ENCODE assay signal across 3 cellular contexts in the genomic region with DNA sequence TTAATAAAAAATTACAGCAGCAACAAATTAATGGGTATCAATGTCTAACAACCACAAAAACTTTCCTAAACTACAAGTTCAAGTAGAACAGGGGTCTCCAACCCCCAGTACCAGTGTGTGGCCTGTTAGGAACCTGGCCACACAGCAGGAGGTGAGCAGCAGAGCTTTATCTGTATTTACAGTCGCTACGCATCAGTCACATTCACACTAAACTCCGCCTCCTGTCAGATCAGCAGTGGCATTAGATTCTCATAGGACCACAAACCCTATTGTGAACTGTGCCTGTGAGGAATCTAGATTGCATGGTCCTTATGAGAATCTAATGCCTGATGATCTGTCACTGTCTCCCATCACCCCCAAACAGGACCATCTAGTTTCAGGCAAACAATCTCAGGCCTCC.
TF ChIP-seq lines count a peak whose summit lies in the region.

No MANE protein-coding gene starts in this region.

TF ChIP-seq in GM12891, 5 proteins besides CTCF, POLR2A, EP300 and RAD21:
- TF ChIP-seq TAF1 (IDR thresholded peaks at IDR 0.05; ENCODE audit: low read depth, low read length) (no peak), SPI1 (IDR thresholded peaks at IDR 0.05; ENCODE audit: low read depth, low read length) (no peak)

TF ChIP-seq in IMR-90, 13 proteins besides CTCF, POLR2A, EP300 and RAD21:
- TF ChIP-seq CEBPB (IDR thresholded peaks at IDR 0.05; ENCODE audit: low read depth, low read length) = no peak
- no peak for TF ChIP-seq MXI1 (IDR thresholded peaks at IDR 0.05; ENCODE audit: borderline replicate concordance, low read depth, low read length)
- no peak for TF ChIP-seq MAZ (IDR thresholded peaks at IDR 0.05; ENCODE audit: borderline replicate concordance, low read depth, low read length)
- TF ChIP-seq MAFK (IDR thresholded peaks at IDR 0.05; ENCODE audit: low read depth, low read length) = no peak
- no peak for TF ChIP-seq BHLHE40 (IDR thresholded peaks at IDR 0.05; ENCODE audit: low read depth, low read length)
- TF ChIP-seq NFE2L2 (IDR thresholded peaks at IDR 0.05; ENCODE audit: low read depth, low read length) = no peak
- no peak for TF ChIP-seq SMC3 (IDR thresholded peaks at IDR 0.05; ENCODE audit: low read depth, low read length)
- TF ChIP-seq, protein P1, sequence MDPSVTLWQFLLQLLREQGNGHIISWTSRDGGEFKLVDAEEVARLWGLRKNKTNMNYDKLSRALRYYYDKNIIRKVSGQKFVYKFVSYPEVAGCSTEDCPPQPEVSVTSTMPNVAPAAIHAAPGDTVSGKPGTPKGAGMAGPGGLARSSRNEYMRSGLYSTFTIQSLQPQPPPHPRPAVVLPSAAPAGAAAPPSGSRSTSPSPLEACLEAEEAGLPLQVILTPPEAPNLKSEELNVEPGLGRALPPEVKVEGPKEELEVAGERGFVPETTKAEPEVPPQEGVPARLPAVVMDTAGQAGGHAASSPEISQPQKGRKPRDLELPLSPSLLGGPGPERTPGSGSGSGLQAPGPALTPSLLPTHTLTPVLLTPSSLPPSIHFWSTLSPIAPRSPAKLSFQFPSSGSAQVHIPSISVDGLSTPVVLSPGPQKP (IDR thresholded peaks at IDR 0.05; ENCODE audit: borderline replicate concordance, low read depth, low read length) = no peak
- no peak for TF ChIP-seq FOS (IDR thresholded peaks at IDR 0.05; ENCODE audit: low read depth, low read length)
- no peak for TF ChIP-seq CHD1 (IDR thresholded peaks at IDR 0.05; ENCODE audit: low read depth, low read length)
- no peak for TF ChIP-seq RFX5 (IDR thresholded peaks at IDR 0.05; ENCODE audit: low read depth, low read length)
- TF ChIP-seq, protein P2, sequence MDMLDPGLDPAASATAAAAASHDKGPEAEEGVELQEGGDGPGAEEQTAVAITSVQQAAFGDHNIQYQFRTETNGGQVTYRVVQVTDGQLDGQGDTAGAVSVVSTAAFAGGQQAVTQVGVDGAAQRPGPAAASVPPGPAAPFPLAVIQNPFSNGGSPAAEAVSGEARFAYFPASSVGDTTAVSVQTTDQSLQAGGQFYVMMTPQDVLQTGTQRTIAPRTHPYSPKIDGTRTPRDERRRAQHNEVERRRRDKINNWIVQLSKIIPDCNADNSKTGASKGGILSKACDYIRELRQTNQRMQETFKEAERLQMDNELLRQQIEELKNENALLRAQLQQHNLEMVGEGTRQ (IDR thresholded peaks at IDR 0.05; ENCODE audit: low read depth, low read length) = no peak

TF ChIP-seq in K562, 482 proteins besides CTCF, POLR2A, EP300 and RAD21:
- TF ChIP-seq CXXC5 (CRISPR knock-in tag; IDR thresholded peaks at IDR 0.05) (0 out of 2 replicates have a peak, but pooled peaks have one; percentile 31), ZNF551 (CRISPR knock-in tag; IDR thresholded peaks at IDR 0.05) (no peak), MEIS2 (IDR thresholded peaks at IDR 0.05; ENCODE audit: partially characterized antibody) (peak; percentile 65), SOX6 (IDR thresholded peaks at IDR 0.05) (peak; percentile 14; the same call in 1 of the 2 replicates), NR2C1 (IDR thresholded peaks at IDR 0.05) (no peak), NR2C1 (tag; IDR thresholded peaks at IDR 0.05) (no peak), TRIM24 (IDR thresholded peaks at IDR 0.05) (peak in 1 of 2 experiments; percentile 27; a peak in 1 of 4 replicates), TCFL5 (CRISPR knock-in tag; conservative IDR thresholded peaks at IDR 0.05) (no peak)
- TF ChIP-seq, protein P3, sequence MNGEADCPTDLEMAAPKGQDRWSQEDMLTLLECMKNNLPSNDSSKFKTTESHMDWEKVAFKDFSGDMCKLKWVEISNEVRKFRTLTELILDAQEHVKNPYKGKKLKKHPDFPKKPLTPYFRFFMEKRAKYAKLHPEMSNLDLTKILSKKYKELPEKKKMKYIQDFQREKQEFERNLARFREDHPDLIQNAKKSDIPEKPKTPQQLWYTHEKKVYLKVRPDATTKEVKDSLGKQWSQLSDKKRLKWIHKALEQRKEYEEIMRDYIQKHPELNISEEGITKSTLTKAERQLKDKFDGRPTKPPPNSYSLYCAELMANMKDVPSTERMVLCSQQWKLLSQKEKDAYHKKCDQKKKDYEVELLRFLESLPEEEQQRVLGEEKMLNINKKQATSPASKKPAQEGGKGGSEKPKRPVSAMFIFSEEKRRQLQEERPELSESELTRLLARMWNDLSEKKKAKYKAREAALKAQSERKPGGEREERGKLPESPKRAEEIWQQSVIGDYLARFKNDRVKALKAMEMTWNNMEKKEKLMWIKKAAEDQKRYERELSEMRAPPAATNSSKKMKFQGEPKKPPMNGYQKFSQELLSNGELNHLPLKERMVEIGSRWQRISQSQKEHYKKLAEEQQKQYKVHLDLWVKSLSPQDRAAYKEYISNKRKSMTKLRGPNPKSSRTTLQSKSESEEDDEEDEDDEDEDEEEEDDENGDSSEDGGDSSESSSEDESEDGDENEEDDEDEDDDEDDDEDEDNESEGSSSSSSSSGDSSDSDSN (IDR thresholded peaks at IDR 0.05; ENCODE audit: borderline replicate concordance in 1 of 2, low read depth in 2 of 2, low read length in 2 of 2) = no peak
- TF ChIP-seq, protein P4, sequence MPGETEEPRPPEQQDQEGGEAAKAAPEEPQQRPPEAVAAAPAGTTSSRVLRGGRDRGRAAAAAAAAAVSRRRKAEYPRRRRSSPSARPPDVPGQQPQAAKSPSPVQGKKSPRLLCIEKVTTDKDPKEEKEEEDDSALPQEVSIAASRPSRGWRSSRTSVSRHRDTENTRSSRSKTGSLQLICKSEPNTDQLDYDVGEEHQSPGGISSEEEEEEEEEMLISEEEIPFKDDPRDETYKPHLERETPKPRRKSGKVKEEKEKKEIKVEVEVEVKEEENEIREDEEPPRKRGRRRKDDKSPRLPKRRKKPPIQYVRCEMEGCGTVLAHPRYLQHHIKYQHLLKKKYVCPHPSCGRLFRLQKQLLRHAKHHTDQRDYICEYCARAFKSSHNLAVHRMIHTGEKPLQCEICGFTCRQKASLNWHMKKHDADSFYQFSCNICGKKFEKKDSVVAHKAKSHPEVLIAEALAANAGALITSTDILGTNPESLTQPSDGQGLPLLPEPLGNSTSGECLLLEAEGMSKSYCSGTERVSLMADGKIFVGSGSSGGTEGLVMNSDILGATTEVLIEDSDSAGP (CRISPR knock-in tag; IDR thresholded peaks at IDR 0.05) = no peak
- TF ChIP-seq, protein P5, sequence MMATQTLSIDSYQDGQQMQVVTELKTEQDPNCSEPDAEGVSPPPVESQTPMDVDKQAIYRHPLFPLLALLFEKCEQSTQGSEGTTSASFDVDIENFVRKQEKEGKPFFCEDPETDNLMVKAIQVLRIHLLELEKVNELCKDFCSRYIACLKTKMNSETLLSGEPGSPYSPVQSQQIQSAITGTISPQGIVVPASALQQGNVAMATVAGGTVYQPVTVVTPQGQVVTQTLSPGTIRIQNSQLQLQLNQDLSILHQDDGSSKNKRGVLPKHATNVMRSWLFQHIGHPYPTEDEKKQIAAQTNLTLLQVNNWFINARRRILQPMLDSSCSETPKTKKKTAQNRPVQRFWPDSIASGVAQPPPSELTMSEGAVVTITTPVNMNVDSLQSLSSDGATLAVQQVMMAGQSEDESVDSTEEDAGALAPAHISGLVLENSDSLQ (IDR thresholded peaks at IDR 0.05) = peak; percentile 79
- TF ChIP-seq, protein P6, sequence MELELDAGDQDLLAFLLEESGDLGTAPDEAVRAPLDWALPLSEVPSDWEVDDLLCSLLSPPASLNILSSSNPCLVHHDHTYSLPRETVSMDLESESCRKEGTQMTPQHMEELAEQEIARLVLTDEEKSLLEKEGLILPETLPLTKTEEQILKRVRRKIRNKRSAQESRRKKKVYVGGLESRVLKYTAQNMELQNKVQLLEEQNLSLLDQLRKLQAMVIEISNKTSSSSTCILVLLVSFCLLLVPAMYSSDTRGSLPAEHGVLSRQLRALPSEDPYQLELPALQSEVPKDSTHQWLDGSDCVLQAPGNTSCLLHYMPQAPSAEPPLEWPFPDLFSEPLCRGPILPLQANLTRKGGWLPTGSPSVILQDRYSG (tag; conservative IDR thresholded peaks at IDR 0.05; ENCODE audit: low read depth) = no peak
